ENCODE assay signal across 2 cellular contexts in genomic region chr12:41532072-41532471, GRCh38.
TF ChIP-seq lines count a peak whose summit lies in the region.

No MANE protein-coding gene starts in this region.

TF ChIP-seq in IMR-90, 13 proteins besides CTCF, POLR2A, EP300 and RAD21:
- TF ChIP-seq RFX5 (IDR thresholded peaks at IDR 0.05; ENCODE audit: low read depth, low read length) (no peak), BHLHE40 (IDR thresholded peaks at IDR 0.05; ENCODE audit: low read depth, low read length) (no peak)

TF ChIP-seq in endothelial cell of umbilical vein, 7 proteins besides CTCF, POLR2A, EP300 and RAD21:
- TF ChIP-seq MYC (IDR thresholded peaks at IDR 0.05; ENCODE audit: low read depth, low read length) (no peak), FOS (IDR thresholded peaks at IDR 0.05; ENCODE audit: borderline replicate concordance, insufficient read depth, low read length) (peak; percentile 70)
